Comparison of ENCODE assay signal across 1 cellular context in the genomic region with DNA sequence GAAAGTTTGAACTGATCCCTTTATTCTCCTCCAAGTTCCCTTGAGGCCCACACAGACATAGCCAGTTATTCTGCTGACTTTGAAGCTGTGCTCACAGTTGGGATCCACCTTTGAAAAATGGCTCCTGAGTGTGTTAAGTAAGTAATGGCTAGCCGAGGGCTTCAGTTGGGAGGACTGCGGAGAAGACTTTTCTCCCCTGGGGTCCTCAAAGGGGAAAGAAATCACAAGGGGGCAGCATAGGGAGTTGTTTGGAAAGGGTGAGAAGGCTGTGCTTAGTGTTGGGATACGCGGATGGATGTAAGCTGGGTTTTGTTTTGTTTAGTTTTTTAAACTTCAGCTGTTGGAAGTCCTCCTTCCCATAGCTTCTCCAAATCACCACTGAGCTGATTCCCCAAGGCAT.
TF ChIP-seq lines count a peak whose summit lies in the region.

No MANE protein-coding gene starts in this region.

TF ChIP-seq in IMR-90, 13 proteins besides CTCF, POLR2A, EP300 and RAD21 (continued from another document):
- TF ChIP-seq, protein P1, sequence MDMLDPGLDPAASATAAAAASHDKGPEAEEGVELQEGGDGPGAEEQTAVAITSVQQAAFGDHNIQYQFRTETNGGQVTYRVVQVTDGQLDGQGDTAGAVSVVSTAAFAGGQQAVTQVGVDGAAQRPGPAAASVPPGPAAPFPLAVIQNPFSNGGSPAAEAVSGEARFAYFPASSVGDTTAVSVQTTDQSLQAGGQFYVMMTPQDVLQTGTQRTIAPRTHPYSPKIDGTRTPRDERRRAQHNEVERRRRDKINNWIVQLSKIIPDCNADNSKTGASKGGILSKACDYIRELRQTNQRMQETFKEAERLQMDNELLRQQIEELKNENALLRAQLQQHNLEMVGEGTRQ (IDR thresholded peaks at IDR 0.05; ENCODE audit: low read depth, low read length): no peak
- TF ChIP-seq CHD1 (IDR thresholded peaks at IDR 0.05; ENCODE audit: low read depth, low read length): no peak
